17 cellular contexts compared by ENCODE assay signal in the genomic region with DNA sequence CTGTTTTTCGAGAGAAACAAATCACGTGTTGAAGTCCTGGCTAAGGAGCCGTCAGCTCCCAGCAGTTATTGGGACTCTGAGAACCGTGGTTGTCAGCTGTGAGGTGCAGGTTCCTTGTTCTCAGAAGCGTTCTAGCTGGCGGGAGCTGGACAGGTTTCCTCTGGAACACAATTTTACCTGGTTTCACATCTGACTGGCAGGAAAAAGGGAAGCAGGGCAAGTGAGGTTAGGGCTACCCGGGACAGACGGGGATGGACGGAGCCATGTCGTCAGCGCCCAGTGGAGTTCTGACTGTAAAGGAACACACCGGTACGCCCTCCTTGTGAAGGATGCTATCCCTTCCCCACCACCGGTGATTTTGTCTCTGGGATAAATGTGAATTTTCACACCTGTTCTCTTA. TPM values are rescaled to one million over a fixed set of nuclear protein-coding genes. Genes with fewer than 3 reads are reported as not detected.
DNase-seq lines count a peak whose midpoint lies in the region; ATAC-seq and TF ChIP-seq lines count a peak whose summit lies in the region.
"Had no signal": no experiment of that assay in that cellular context is flagged by ENCODE, and none has a peak within 500 bp of the region (broad histone marks: within the 10 kb centered on the region; RNA-seq: fewer than 3 reads in every experiment).

No MANE protein-coding gene starts in this region.

- peaks cover 9% of the 10 kb centered on the region for H3K36me3 Mint-ChIP-seq in endothelial cell (ENCODE audit: low read depth, unreplicated experiment)
- H3K36me3 Mint-ChIP-seq in CD4-positive, alpha-beta T cell (ENCODE audit: low read depth), result no peaks in the 10 kb centered on the region
- H3K36me3 Mint-ChIP-seq: CD4-positive, alpha-beta memory T cell had no signal

- no peak overlapping the region for H2BK5ac ChIP-seq in IMR-90 (ENCODE audit: low read depth, low read length, poor library complexity, severe bottlenecking)

- H3K79me1 ChIP-seq in IMR-90 (ENCODE audit: low read depth in 1 of 2, low read length in 2 of 2), result peaks cover 0 to 34% of the 10 kb centered on the region in 2 experiments; a peak in 2 of 4 replicates

- H2BK20ac ChIP-seq in IMR-90 (ENCODE audit: low read depth, low read length), result no peak overlapping the region

- H3K9me1 ChIP-seq in IMR-90 (ENCODE audit: insufficient read depth, low read length), result peaks cover 4% of the 10 kb centered on the region; the same call in 1 of the 2 replicates

- H2BK15ac ChIP-seq in IMR-90 (ENCODE audit: low read depth, low read length), result no peak overlapping the region

- H2BK120ac ChIP-seq in IMR-90 (ENCODE audit: low read depth, low read length), result no peak overlapping the region

- H2AK9ac ChIP-seq in IMR-90 (replicated peaks; ENCODE audit: low read depth, low read length, poor library complexity), result peak overlapping the region; percentile 28

- H3K27me3 ChIP-seq in IMR-90 (ENCODE audit: control insufficient read depth, insufficient read depth, low read length) (no peaks in the 10 kb centered on the region), upper lobe of right lung (no peaks in the 10 kb centered on the region)
- H3K27me3 ChIP-seq in CD4-positive, alpha-beta T cell (ENCODE audit: control insufficient read depth, insufficient read depth, low read length), result no peaks in the 10 kb centered on the region

- in situ Hi-C loops in IMR-90 (cut with MboI; ENCODE audit: low sequenced_read_pairs), result no loop called here

- H3K4me1 Mint-ChIP-seq in endothelial cell (ENCODE audit: unreplicated experiment), result peaks cover 28% of the 10 kb centered on the region
- peaks cover 4% of the 10 kb centered on the region for H3K4me1 Mint-ChIP-seq in CD4-positive, alpha-beta T cell (ENCODE audit: low read depth)
- H3K4me1 Mint-ChIP-seq: B cell had no signal

- dilution Hi-C loops in IMR-90 (cut with HindIII; ENCODE audit: low sequenced_read_pairs, unreplicated experiment), result no loop called here

- H3K4ac ChIP-seq in IMR-90 (ENCODE audit: low read depth, low read length), result no peak overlapping the region

- H3K23ac ChIP-seq in IMR-90 (ENCODE audit: low read depth, low read length), result no peak overlapping the region

- H2AK5ac ChIP-seq in IMR-90 (ENCODE audit: low read depth, low read length), result no peak overlapping the region

- H3K9me3 ChIP-seq in IMR-90 (ENCODE audit: control insufficient read depth, insufficient read depth, low read length), result no peaks in the 10 kb centered on the region
- H3K9me3 ChIP-seq in upper lobe of right lung, result no peaks in the 10 kb centered on the region
- no peaks in the 10 kb centered on the region for H3K9me3 ChIP-seq in CD4-positive, alpha-beta T cell (ENCODE audit: control insufficient read depth, low read length)

- no peak overlapping the region for H4K8ac ChIP-seq in IMR-90 (ENCODE audit: low read depth in 2 of 2, low read length in 2 of 2)

- H3K4me3 ChIP-seq in IMR-90 (ENCODE audit: insufficient read depth, low read depth, low read length), result no peak overlapping the region
- H3K4me3 ChIP-seq in upper lobe of right lung, result no peak overlapping the region

- H3K4me1 ChIP-seq in IMR-90 (ENCODE audit: control insufficient read depth, insufficient read depth, low read length) (no peaks in the 10 kb centered on the region), upper lobe of right lung (peaks cover 3% of the 10 kb centered on the region)

- no peak overlapping the region for H3K9ac ChIP-seq in IMR-90 (ENCODE audit: low read depth, low read length)

- no peaks in the 10 kb centered on the region for H3K9me3 Mint-ChIP-seq in endothelial cell (ENCODE audit: unreplicated experiment)
- H3K9me3 Mint-ChIP-seq in CD4-positive, alpha-beta T cell, result no peaks in the 10 kb centered on the region
- H3K9me3 Mint-ChIP-seq: CD4-positive, alpha-beta memory T cell had no signal

- no peak overlapping the region for H3K27ac ChIP-seq in IMR-90 (ENCODE audit: insufficient read depth, low read length)
- no peak overlapping the region for H3K27ac ChIP-seq in upper lobe of right lung
- H3K27ac ChIP-seq in CD4-positive, alpha-beta T cell (ENCODE audit: low read depth, low read length), result no peak overlapping the region
- H3K27ac ChIP-seq: HL-60 had no signal

- H3K56ac ChIP-seq in IMR-90 (ENCODE audit: extremely low read depth, insufficient read depth, low read length), result no peak overlapping the region

- intact Hi-C loops in IMR-90 (cut with micrococcal nuclease) (no loop called here), posterior vena cava (cut with DNase I) (no loop called here), upper lobe of right lung (cut with DNase I) (no loop called here)
- intact Hi-C loops in CD4-positive, alpha-beta T cell (cut with DNase I, micrococcal nuclease), result no loop called here

- H3K4me2 ChIP-seq in IMR-90 (ENCODE audit: low read depth, low read length), result no peak overlapping the region

- POLR2A ChIA-PET in IMR-90 (lab: Charles Lee; ENCODE audit: unreplicated experiment), result no interaction called here
- POLR2A ChIA-PET in CD4-positive, alpha-beta T cell (lab: Charles Lee), result no interaction called here
- POLR2A ChIA-PET in HEK293T (lab: Yijun Ruan, JAX), result no interaction called here

- peak overlapping the region; percentile 23 for H3K4me3 Mint-ChIP-seq in endothelial cell (ENCODE audit: unreplicated experiment)
- H3K4me3 Mint-ChIP-seq in CD4-positive, alpha-beta T cell, result no peak overlapping the region
- H3K4me3 Mint-ChIP-seq: B cell; CD4-positive, alpha-beta memory T cell had no signal

- no peak for TF ChIP-seq POLR2A in IMR-90 (IDR thresholded peaks at IDR 0.05; ENCODE audit: low read depth, low read length)

- peaks cover 7% of the 10 kb centered on the region for H3K27me3 Mint-ChIP-seq in endothelial cell (ENCODE audit: unreplicated experiment)
- no peaks in the 10 kb centered on the region for H3K27me3 Mint-ChIP-seq in CD4-positive, alpha-beta T cell
- H3K27me3 Mint-ChIP-seq: CD4-positive, alpha-beta memory T cell had no signal

- no TSS peak for BruUV-seq in IMR-90 (replicated peaks; lab: Mats Ljungman, UMichigan)

- ATAC-seq in IMR-90 (ENCODE audit: low read depth) (no peak), upper lobe of right lung (no peak)
- no peak for ATAC-seq in CD4-positive, alpha-beta T cell (ENCODE audit: poor library complexity)

- no peak overlapping the region for H4K91ac ChIP-seq in IMR-90 (ENCODE audit: insufficient read depth, low read depth, low read length)

- no peaks in the 10 kb centered on the region for H4K20me1 ChIP-seq in IMR-90 (ENCODE audit: insufficient read depth, low read length)

- no peak overlapping the region for H3K14ac ChIP-seq in IMR-90 (replicated peaks; ENCODE audit: low read depth, low read length)

- WGBS in IMR-90 (ENCODE audit: extremely low coverage in 2 of 2, insufficient read length in 1 of 2), 2 experiments, result 86% methylated on average over 3 of the region's 14 CpGs; no CpG with 5 or more reads in 1 of the 2 experiments

- H3K36me3 ChIP-seq in IMR-90 (ENCODE audit: control insufficient read depth, insufficient read depth, low read length) (peaks cover 41% of the 10 kb centered on the region), upper lobe of right lung (peaks cover 2% of the 10 kb centered on the region)

- DNase-seq in IMR-90 (no peak), endothelial cell (ENCODE audit: low spot score) (no peak), posterior vena cava (ENCODE audit: low spot score) (peak; percentile 54), upper lobe of right lung (peak; percentile 46), SHP77 (lab: John Stamatoyannopoulos, UW) (no peak), HEK293T (ENCODE audit: extremely low spot score) (no peak)
- no peak for DNase-seq in activated CD4-positive, CD25-positive, alpha-beta regulatory T cell treated with anti-CD3 and anti-CD28 coated beads, Interleukin-2, amount 50 U/mL, for 72 hours
- DNase-seq in CD4-positive, alpha-beta T cell, result no peak
- DNase-seq: ACHN; C1 segment of cervical spinal cord; CD4-positive, alpha-beta memory T cell; DMS153; DMS79 treated with DMSO at 0.1 percent for 48 hours; GF-D8; HCEC 1CT had no signal

- TF ChIP-seq RAD21 in IMR-90 (IDR thresholded peaks at IDR 0.05; ENCODE audit: low read length), result no peak

- no peak overlapping the region for H2AFZ ChIP-seq in IMR-90 (replicated peaks; ENCODE audit: low read length, poor library complexity)

- no peak overlapping the region for H3K18ac ChIP-seq in IMR-90 (ENCODE audit: low read depth, low read length)

- TF ChIP-seq CTCF in IMR-90 (conservative IDR thresholded peaks at IDR 0.05; ENCODE audit: low read depth, low read length) (no peak), endothelial cell (IDR thresholded peaks at IDR 0.05; ENCODE audit: unreplicated experiment) (no peak), upper lobe of right lung (IDR thresholded peaks at IDR 0.05) (no peak)
- TF ChIP-seq CTCF in CD4-positive, alpha-beta T cell (IDR thresholded peaks at IDR 0.05), result no peak

- CTCF ChIA-PET in IMR-90 (lab: Yijun Ruan, JAX) (no interaction called here), HEK293T (lab: Yijun Ruan, JAX) (no interaction called here)
- CTCF ChIA-PET in CD4-positive, alpha-beta T cell (lab: Charles Lee), result no interaction called here

- H4K5ac ChIP-seq in IMR-90 (ENCODE audit: low read depth, low read length), result no peak overlapping the region

- no peak overlapping the region for H3K27ac Mint-ChIP-seq in endothelial cell (ENCODE audit: unreplicated experiment)
- no peak overlapping the region for H3K27ac Mint-ChIP-seq in CD4-positive, alpha-beta T cell
- H3K27ac Mint-ChIP-seq: B cell; CD4-positive, alpha-beta memory T cell had no signal

TF ChIP-seq in IMR-90, 13 proteins besides CTCF, POLR2A, EP300 and RAD21:
- TF ChIP-seq RFX5 (IDR thresholded peaks at IDR 0.05; ENCODE audit: low read depth, low read length), result no peak
- no peak for TF ChIP-seq CEBPB (IDR thresholded peaks at IDR 0.05; ENCODE audit: low read depth, low read length)

TF ChIP-seq in HEK293T, 16 proteins besides CTCF, POLR2A, EP300 and RAD21 (continues in another document):
- TF ChIP-seq LEF1 (IDR thresholded peaks at IDR 0.05; ENCODE audit: borderline replicate concordance) (no peak), SUZ12 (IDR thresholded peaks at IDR 0.05) (no peak), ARNT (IDR thresholded peaks at IDR 0.05) (no peak)

RNA-seq across cellular contexts. Expression of gene ITGB1BP1, which starts 26.1 kb away (rescaled TPM):
- total RNA-seq in IMR-90 (2012; rRNA removed) (48.6 and 61.1 TPM in 2 replicates), endothelial cell (ENCODE audit: unreplicated experiment) (97.3 TPM), posterior vena cava (100 to 1,000 TPM; 100 to 143 TPM), upper lobe of right lung (78.2 TPM)
- polyA plus RNA-seq in IMR-90 (2012; rRNA removed), result 88.1 and 93.9 TPM in 2 replicates
- 28.5 and 49.7 TPM in 2 replicates for polyA plus RNA-seq in IMR-90 (2012; cell fraction: cytosol; rRNA removed)
- polyA plus RNA-seq in IMR-90 (2012; cell fraction: nucleus; rRNA removed; ENCODE audit: low replicate concordance), result 30.7 and 134 TPM in 2 replicates
- 10 to 100 TPM; 24.4 to 25.0 TPM for total RNA-seq in CD4-positive, alpha-beta T cell

RNA-seq across cellular contexts. Expression of gene CPSF3, which starts 26.3 kb away (rescaled TPM):
- 64.5 and 72.8 TPM in 2 replicates for total RNA-seq in IMR-90 (2012; rRNA removed)
- polyA plus RNA-seq in IMR-90 (2012; rRNA removed), result 24.7 and 29.2 TPM in 2 replicates
- 3.7 and 6.6 TPM in 2 replicates for polyA plus RNA-seq in IMR-90 (2012; cell fraction: cytosol; rRNA removed)
- polyA plus RNA-seq in IMR-90 (2012; cell fraction: nucleus; rRNA removed; ENCODE audit: low replicate concordance), result 2.8 and 28.8 TPM in 2 replicates
- total RNA-seq in endothelial cell (ENCODE audit: unreplicated experiment), result 55.2 TPM
- total RNA-seq in posterior vena cava, result 10 to 100 TPM; 18.2 to 18.7 TPM
- total RNA-seq in upper lobe of right lung, result 23.2 TPM
- total RNA-seq in CD4-positive, alpha-beta T cell, result 10 to 100 TPM; 13.2 to 13.8 TPM

Comparison
In these comparisons a context has a peak if more than half of its experiments do, and no peak if none do; other contexts are left out.
1. DNase-seq: peak in posterior vena cava (single experiment) and upper lobe of right lung (single experiment); none in IMR-90 (single experiment), endothelial cell (single experiment), activated CD4-positive, CD25-positive, alpha-beta regulatory T cell treated with anti-CD3 and anti-CD28 coated beads, Interleukin-2, amount 50 U/mL, for 72 hours (single experiment), SHP77 (0 of 2), CD4-positive, alpha-beta T cell (0 of 10) and HEK293T (single experiment).